In genomic region chr1:157993179-157994080, GRCh38 we compare ENCODE assay signal across 8 cellular contexts. TPM values are rescaled to one million over a fixed set of nuclear protein-coding genes. Genes with fewer than 3 reads are reported as not detected.
A peak's percentile ranks its signal among the peaks of the same experiment; 100 is the strongest.
DNase-seq lines count a peak whose midpoint lies in the region; ATAC-seq and TF ChIP-seq lines count a peak whose summit lies in the region.

KIRREL1 (plus strand) TSS chr1:157993645; CDS start chr1:157993677, 32 bp downstream.

- H3K9ac ChIP-seq in iPS-15b (ENCODE audit: low read depth, low read length): peak within 1 kb of the TSS; percentile 32

- intact Hi-C loops in body of pancreas (cut with DNase I): loop anchor here (10.0 kb wide), 1 partner anchor 71 kb away; no protein-coding TSS in a partner anchor
- intact Hi-C loops in sciatic nerve (cut with DNase I): loop anchor here (5.0 kb wide), 2 partner anchors 44 to 99 kb away; no protein-coding TSS in a partner anchor

- H3K9me3 ChIP-seq in body of pancreas (no peaks in the 10 kb centered on the region), iPS-15b (ENCODE audit: control insufficient read depth, insufficient read depth, low read length) (no peaks in the 10 kb centered on the region)

- no peak for TF ChIP-seq POLR2A in NB4 (IDR thresholded peaks at IDR 0.05; ENCODE audit: extremely low read depth, insufficient read length)
- TF ChIP-seq POLR2A in body of pancreas (IDR thresholded peaks at IDR 0.05): peak in 2 of 3 donors; percentile 37 to 41

- H3K4me1 ChIP-seq in body of pancreas (peaks cover 14% of the 10 kb centered on the region), iPS-15b (ENCODE audit: control insufficient read depth, insufficient read depth, low read length) (peaks cover 26% of the 10 kb centered on the region)

- DNase-seq in DMS53 (lab: John Stamatoyannopoulos, UW) (peak; percentile 78), NB4 (ENCODE audit: low read depth) (peak; percentile 9), body of pancreas (peak; percentile 30 to 58 (median 40)), sciatic nerve (ENCODE audit: low spot score) (peak; percentile 85), DMS153 treated with DMSO at 0.1 percent for 48 hours (lab: John Stamatoyannopoulos, UW; ENCODE audit: unreplicated experiment) (no peak), OCI-M2 (lab: John Stamatoyannopoulos, UW; ENCODE audit: unreplicated experiment) (no peak)

- H3K27me3 ChIP-seq in body of pancreas (peaks cover 0 to 4% of the 10 kb centered on the region in 2 donors), iPS-15b (ENCODE audit: control insufficient read depth, insufficient read depth, low read length) (peaks cover 13% of the 10 kb centered on the region)

- WGBS in body of pancreas, 2 donors: 0 to 1% methylated on average over 49 to 70 of the region's 75 CpGs

- H3K36me3 ChIP-seq in body of pancreas (replicated peaks in 1 of 2; ENCODE audit: insufficient read depth in 1 of 2, low read depth in 2 of 2): no peaks in the 10 kb centered on the region
- no peaks in the 10 kb centered on the region for H3K36me3 ChIP-seq in iPS-15b (ENCODE audit: control insufficient read depth, insufficient read depth, low read length)

- TF ChIP-seq CTCF in NB4 (IDR thresholded peaks at IDR 0.05; ENCODE audit: low read depth, low read length) (no peak), body of pancreas (IDR thresholded peaks at IDR 0.05) (peak in 1 of 7 experiments; percentile 8)

- ATAC-seq in body of pancreas: peak; percentile 70
- peak; percentile 73 for ATAC-seq in sciatic nerve
- ATAC-seq in GM18867 (IDR thresholded peaks at IDR 0.05; ENCODE audit: unreplicated experiment): no peak

- H3K4me3 ChIP-seq in NB4 (ENCODE audit: low read depth, low read length) (no peak within 1 kb of the TSS), body of pancreas (peak within 1 kb of the TSS; percentile 19 to 69), iPS-15b (ENCODE audit: low read depth, low read length) (peak within 1 kb of the TSS; percentile 85)

- peak within 1 kb of the TSS; percentile 47 to 69 (median 64) for H3K27ac ChIP-seq in body of pancreas

RNA-seq across cellular contexts. Expression of gene KIRREL1, which starts in this region (rescaled TPM):
- total RNA-seq in body of pancreas (10 to 100 TPM; 10.9 to 11.4 TPM), sciatic nerve (67.8 TPM)

Comparison
In these comparisons a context has a peak if more than half of its experiments do, and no peak if none do; other contexts are left out.
1. DNase-seq: peak in DMS53 (single experiment), NB4 (single experiment), body of pancreas (4 of 4) and sciatic nerve (single experiment); none in DMS153 treated with DMSO at 0.1 percent for 48 hours (single experiment) and OCI-M2 (single experiment).